Comparison of ENCODE assay signal across 8 cellular contexts in the genomic region with DNA sequence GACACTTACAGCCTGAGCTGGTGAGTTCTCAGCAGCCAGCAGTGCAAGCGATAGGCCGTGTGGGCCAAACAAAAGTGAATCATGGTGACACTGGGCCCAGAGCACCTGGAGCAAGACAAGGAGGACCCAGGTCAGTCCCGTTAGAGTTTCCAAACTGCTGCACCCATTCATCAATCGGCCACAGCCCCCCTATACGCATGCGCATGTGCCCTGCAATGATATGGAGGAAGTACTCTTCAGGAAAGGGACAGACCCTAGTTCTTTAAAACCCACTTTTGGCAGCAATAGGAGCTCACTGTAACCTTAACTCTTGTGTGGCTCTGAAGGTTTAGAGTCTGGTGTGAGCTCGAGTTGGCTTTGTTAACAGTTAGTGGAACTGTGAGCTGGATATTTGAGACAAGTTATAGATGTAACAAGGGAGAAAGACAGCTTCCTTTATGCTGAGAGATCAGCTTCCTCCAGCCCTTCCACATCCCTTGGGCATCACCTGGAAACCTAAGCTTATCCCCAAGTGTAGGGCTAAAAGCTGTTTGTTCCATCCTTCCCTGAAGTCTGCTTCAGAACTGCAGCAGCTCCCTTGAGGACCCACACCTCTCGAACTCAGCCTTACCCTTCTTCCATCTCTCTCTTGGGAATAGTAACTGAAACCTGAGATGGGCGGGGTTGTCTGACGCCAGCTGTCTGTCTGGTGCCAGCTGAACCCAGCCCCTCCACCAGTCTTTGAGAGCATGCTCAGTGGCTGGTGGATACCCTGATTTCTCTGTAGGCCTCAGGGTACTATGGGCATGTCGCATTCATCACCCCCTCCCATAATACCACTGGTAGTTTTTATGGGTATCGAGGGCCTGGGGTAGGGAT. TPM values are rescaled to one million over a fixed set of nuclear protein-coding genes. Genes with fewer than 3 reads are reported as not detected.
A peak's percentile ranks its signal among the peaks of the same experiment; 100 is the strongest.
DNase-seq lines count a peak whose midpoint lies in the region; ATAC-seq and TF ChIP-seq lines count a peak whose summit lies in the region.

No MANE protein-coding gene starts in this region.

- no peaks in the 10 kb centered on the region for H3K36me3 Mint-ChIP-seq in activated CD8-positive, alpha-beta memory T cell treated with anti-CD3 and anti-CD28 coated beads, Interleukin-2, amount 10 ng/mL, durations not matched to agents 7 days and 5 days

- H3K9me3 Mint-ChIP-seq in activated CD8-positive, alpha-beta memory T cell treated with anti-CD3 and anti-CD28 coated beads, Interleukin-2, amount 10 ng/mL, durations not matched to agents 7 days and 5 days (ENCODE audit: low read depth), result no peaks in the 10 kb centered on the region

- H3K4me3 Mint-ChIP-seq in activated CD8-positive, alpha-beta memory T cell treated with anti-CD3 and anti-CD28 coated beads, Interleukin-2, amount 10 ng/mL, durations not matched to agents 7 days and 5 days, result no peak overlapping the region

- CTCF ChIA-PET in activated CD8-positive, alpha-beta memory T cell treated with anti-CD3 and anti-CD28 coated beads, Interleukin-2, amount 10 ng/mL, durations not matched to agents 7 days and 5 days (lab: Charles Lee), result interaction anchor here (2.3 kb wide), 1 partner anchor 10 kb away, joined by 18 read pairs; no protein-coding TSS in a partner anchor

- no peaks in the 10 kb centered on the region for H3K27me3 Mint-ChIP-seq in activated CD8-positive, alpha-beta memory T cell treated with anti-CD3 and anti-CD28 coated beads, Interleukin-2, amount 10 ng/mL, durations not matched to agents 7 days and 5 days

- DNase-seq in D341Med (ENCODE audit: low spot score) (peak; percentile 89), H4 (ENCODE audit: low spot score) (peak; percentile 29), NCI-H2227 treated with DMSO at 0.1 percent for 48 hours (lab: John Stamatoyannopoulos, UW) (peak; percentile 38), fibroblast of pulmonary artery (ENCODE audit: low read depth) (peak; percentile 6), OCI-M2 (lab: John Stamatoyannopoulos, UW; ENCODE audit: unreplicated experiment) (no peak)
- no peak for DNase-seq in activated CD8-positive, alpha-beta memory T cell treated with anti-CD3 and anti-CD28 coated beads, Interleukin-2, amount 10 ng/mL, durations not matched to agents 7 days and 5 days

- ATAC-seq in HG03378 (IDR thresholded peaks at IDR 0.05; ENCODE audit: unreplicated experiment), result no peak
- ATAC-seq in GM18520 (IDR thresholded peaks at IDR 0.05; ENCODE audit: unreplicated experiment), result no peak
- ATAC-seq in activated CD8-positive, alpha-beta memory T cell treated with anti-CD3 and anti-CD28 coated beads, Interleukin-2, amount 10 ng/mL, durations not matched to agents 7 days and 5 days, result no peak

- TF ChIP-seq CTCF in fibroblast of pulmonary artery (IDR thresholded peaks at IDR 0.05; ENCODE audit: low read length, missing control alignments), result no peak

- H3K4me1 Mint-ChIP-seq in activated CD8-positive, alpha-beta memory T cell treated with anti-CD3 and anti-CD28 coated beads, Interleukin-2, amount 10 ng/mL, durations not matched to agents 7 days and 5 days, result no peaks in the 10 kb centered on the region

- no peak overlapping the region for H3K4me3 ChIP-seq in fibroblast of pulmonary artery (replicated peaks; ENCODE audit: low read depth, low read length)

- H3K27ac Mint-ChIP-seq in activated CD8-positive, alpha-beta memory T cell treated with anti-CD3 and anti-CD28 coated beads, Interleukin-2, amount 10 ng/mL, durations not matched to agents 7 days and 5 days, result no peak overlapping the region

RNA-seq across cellular contexts. Expression of a gene that starts 17.7 kb away (rescaled TPM):
- total RNA-seq in H4 (2014; rRNA removed; shearing (Covaris generic)), result 3.5 and 5.8 TPM in 2 replicates
- total RNA-seq in activated CD8-positive, alpha-beta memory T cell treated with anti-CD3 and anti-CD28 coated beads, Interleukin-2, amount 10 ng/mL, durations not matched to agents 7 days and 5 days, result 1 to 10 TPM; 6.5 to 10.0 TPM

RNA-seq across cellular contexts. Expression of a gene that starts 17.7 kb away (rescaled TPM):
- 27.4 and 37.8 TPM in 2 replicates for total RNA-seq in H4 (2014; rRNA removed; shearing (Covaris generic))
- 10 to 100 TPM; 25.0 to 27.7 TPM for total RNA-seq in activated CD8-positive, alpha-beta memory T cell treated with anti-CD3 and anti-CD28 coated beads, Interleukin-2, amount 10 ng/mL, durations not matched to agents 7 days and 5 days

RNA-seq across cellular contexts. Expression of a gene that starts 36.1 kb away (rescaled TPM):
- not detected in 2 replicates for total RNA-seq in H4 (2014; rRNA removed; shearing (Covaris generic))
- not detected for total RNA-seq in activated CD8-positive, alpha-beta memory T cell treated with anti-CD3 and anti-CD28 coated beads, Interleukin-2, amount 10 ng/mL, durations not matched to agents 7 days and 5 days

RNA-seq across cellular contexts. Expression of a gene that starts 50.9 kb away (rescaled TPM):
- 16.6 and 18.9 TPM in 2 replicates for total RNA-seq in H4 (2014; rRNA removed; shearing (Covaris generic))
- 10 to 100 TPM; 10.9 to 15.8 TPM for total RNA-seq in activated CD8-positive, alpha-beta memory T cell treated with anti-CD3 and anti-CD28 coated beads, Interleukin-2, amount 10 ng/mL, durations not matched to agents 7 days and 5 days

Comparison
In these comparisons a context has a peak if more than half of its experiments do, and no peak if none do; other contexts are left out.
1. DNase-seq: peak in D341Med (single experiment), H4 (single experiment), NCI-H2227 treated with DMSO at 0.1 percent for 48 hours (single experiment) and fibroblast of pulmonary artery (single experiment); none in activated CD8-positive, alpha-beta memory T cell treated with anti-CD3 and anti-CD28 coated beads, Interleukin-2, amount 10 ng/mL, durations not matched to agents 7 days and 5 days (single experiment) and OCI-M2 (single experiment).